Comparison of ENCODE assay signal across 1 cellular context in the genomic region with DNA sequence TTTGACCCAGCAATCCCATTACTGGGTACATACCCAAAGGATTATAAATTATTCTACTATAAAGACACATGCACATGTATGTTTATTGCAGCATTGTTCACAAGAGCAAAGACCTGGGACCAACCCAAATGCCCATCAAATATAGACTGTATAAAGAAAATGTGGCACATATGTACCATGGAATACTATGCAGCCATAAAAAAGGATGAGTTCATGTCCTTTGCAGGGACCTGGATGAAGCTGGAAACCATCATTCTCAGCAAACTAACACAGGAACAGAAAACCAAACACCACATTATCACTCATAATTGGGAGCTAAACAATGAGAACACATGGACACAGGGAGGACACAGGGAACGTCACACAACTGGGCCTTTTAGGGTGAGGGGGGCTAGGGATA. TPM values are rescaled to one million over a fixed set of nuclear protein-coding genes. Genes with fewer than 3 reads are reported as not detected.
"Had no signal": no experiment of that assay in that cellular context is flagged by ENCODE, and none has a peak within 500 bp of the region (broad histone marks: within the 10 kb centered on the region; RNA-seq: fewer than 3 reads in every experiment).

No MANE protein-coding gene starts in this region.

RNA-seq across cellular contexts. Expression of a gene that starts 52.0 kb away (rescaled TPM):
- total RNA-seq: G401 had no signal
